17 cellular contexts compared by ENCODE assay signal in the genomic region with DNA sequence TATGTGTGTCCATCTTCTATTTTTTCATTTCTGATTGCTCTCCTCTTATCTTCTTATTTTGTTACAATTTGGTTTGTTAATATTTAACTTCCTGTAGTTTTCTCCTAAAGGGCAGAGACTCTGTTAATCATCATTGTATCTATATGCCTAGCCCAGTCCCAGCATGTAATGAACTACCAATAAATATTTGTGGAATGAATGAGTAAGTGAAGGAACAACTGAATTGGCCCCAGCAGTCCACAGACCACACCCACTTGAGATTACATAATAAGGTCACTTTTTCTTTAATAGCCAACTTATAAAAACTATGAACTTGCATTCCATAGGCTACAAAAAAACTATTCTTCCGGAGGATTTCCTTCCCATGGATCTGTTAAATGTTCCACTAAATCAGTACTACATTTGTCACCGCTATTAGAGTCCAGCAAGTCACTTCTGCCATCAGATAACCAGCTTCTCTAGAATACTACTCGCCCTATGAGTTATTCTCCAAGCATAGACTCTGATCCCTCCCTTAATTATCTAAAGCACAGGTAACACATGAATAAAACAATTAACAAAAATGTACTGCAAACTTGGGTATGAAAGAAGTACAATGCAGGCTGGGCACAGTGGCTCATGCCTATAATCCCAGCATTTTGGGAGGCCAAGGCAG. TPM values are rescaled to one million over a fixed set of nuclear protein-coding genes. Genes with fewer than 3 reads are reported as not detected.
DNase-seq lines count a peak whose midpoint lies in the region; ATAC-seq, FAIRE-seq and TF ChIP-seq lines count a peak whose summit lies in the region.
"Had no signal": no experiment of that assay in that cellular context is flagged by ENCODE, and none has a peak within 500 bp of the region (broad histone marks: within the 10 kb centered on the region; RNA-seq: fewer than 3 reads in every experiment).

No MANE protein-coding gene starts in this region.

- BruUV-seq in HepG2 (replicated peaks; lab: Mats Ljungman, UMichigan), result no TSS peak

- FAIRE-seq in HepG2 (lab: Jason Lieb, UNC), result no peak

- H3K4me1 Mint-ChIP-seq in T-cell, result no peaks in the 10 kb centered on the region
- H3K4me1 Mint-ChIP-seq: activated CD4-positive, alpha-beta T cell treated with anti-CD3 and anti-CD28 coated beads, Interleukin-2, amount 10 ng/mL, durations not matched to agents 7 days and 5 days; memory B cell; nephron progenitor cell had no signal

- H3K4me2 ChIP-seq in HepG2 (ENCODE audit: low read depth, low read length), result no peak overlapping the region

- H3K4me1 ChIP-seq in HepG2 (ENCODE audit: insufficient read depth, low read length), result no peaks in the 10 kb centered on the region

- CTCF ChIA-PET in HepG2 (lab: Yijun Ruan, JAX; ENCODE audit: low intra/inter-chr PET ratio, low total read pairs) (no interaction called here), T-cell (lab: Charles Lee) (no interaction called here)

- no peak overlapping the region for H3K4me3 ChIP-seq in HepG2 (replicated peaks in 1 of 3; ENCODE audit: insufficient read depth in 1 of 3, low read depth in 2 of 3, low read length in 3 of 3)

- DNase-seq in Caki2 (ENCODE audit: low read depth), result peak; percentile 81
- DNase-seq in M059J (ENCODE audit: low read depth), result peak; percentile 20
- DNase-seq in epithelial cell of prostate (ENCODE audit: low read depth, low spot score), result peak; percentile 79
- DNase-seq in HepG2 (ENCODE audit: low spot score), result peak; percentile 12
- no peak for DNase-seq in NCI-H446 (lab: John Stamatoyannopoulos, UW)
- DNase-seq in NCI-H128 (lab: John Stamatoyannopoulos, UW; ENCODE audit: unreplicated experiment), result no peak
- DNase-seq in T-cell, result no peak
- DNase-seq: activated CD4-positive, alpha-beta T cell treated with anti-CD3 and anti-CD28 coated beads, Interleukin-2, amount 10 ng/mL, durations not matched to agents 7 days and 5 days; effector CD8-positive, alpha-beta T cell; NCI-H1092; nephron progenitor cell; substantia nigra had no signal

- H3K27me3 ChIP-seq in HepG2 (ENCODE audit: control insufficient read depth in 1 of 2, insufficient read depth in 2 of 2, low read length in 2 of 2), result no peaks in the 10 kb centered on the region

- POLR2A ChIA-PET in HepG2 (lab: Yijun Ruan, JAX) (no interaction called here), T-cell (lab: Charles Lee) (no interaction called here)

- H3K9ac ChIP-seq in HepG2 (ENCODE audit: insufficient read depth, low read depth, low read length), result no peak overlapping the region

- intact Hi-C loops in HepG2 (cut with micrococcal nuclease; ENCODE audit: unreplicated experiment), result no loop called here

- H2AFZ ChIP-seq in HepG2 (ENCODE audit: low read length), result no peak overlapping the region

- no peak for TF ChIP-seq RAD21 in HepG2 (CRISPR knock-in tag; IDR thresholded peaks at IDR 0.05)

- H3K9me3 Mint-ChIP-seq in T-cell, result no peaks in the 10 kb centered on the region
- H3K9me3 Mint-ChIP-seq: activated CD4-positive, alpha-beta T cell treated with anti-CD3 and anti-CD28 coated beads, Interleukin-2, amount 10 ng/mL, durations not matched to agents 7 days and 5 days; memory B cell; nephron progenitor cell had no signal

- no peak for TF ChIP-seq EP300 in HepG2 (IDR thresholded peaks at IDR 0.05; ENCODE audit: low read depth in 2 of 2, low read length in 2 of 2)
- TF ChIP-seq EP300 in HepG2 (CRISPR knock-in tag; IDR thresholded peaks at IDR 0.05; ENCODE audit: borderline replicate concordance), result no peak

- H3K4me3 Mint-ChIP-seq in T-cell, result no peak overlapping the region
- H3K4me3 Mint-ChIP-seq: activated CD4-positive, alpha-beta T cell treated with anti-CD3 and anti-CD28 coated beads, Interleukin-2, amount 10 ng/mL, durations not matched to agents 7 days and 5 days; activated naive CD8-positive, alpha-beta T cell; memory B cell; nephron progenitor cell had no signal

- 25% methylated on average over 3 of the region's 3 CpGs for WGBS in HepG2 (ENCODE audit: low lambda C conversion rate)

- no peak for TF ChIP-seq CTCF in HepG2 (CRISPR knock-in tag; IDR thresholded peaks at IDR 0.05)

- peaks cover 7 to 10% of the 10 kb centered on the region in 2 donors for H3K27me3 Mint-ChIP-seq in T-cell

- no peaks in the 10 kb centered on the region for H3K36me3 Mint-ChIP-seq in T-cell
- H3K36me3 Mint-ChIP-seq: activated naive CD8-positive, alpha-beta T cell; memory B cell had no signal

- no peak overlapping the region for H3K27ac Mint-ChIP-seq in T-cell
- H3K27ac Mint-ChIP-seq: activated CD4-positive, alpha-beta T cell treated with anti-CD3 and anti-CD28 coated beads, Interleukin-2, amount 10 ng/mL, durations not matched to agents 7 days and 5 days; activated naive CD8-positive, alpha-beta T cell; memory B cell; nephron progenitor cell had no signal

- peak overlapping the region; percentile 85 for H3K27ac ChIP-seq in epithelial cell of prostate
- H3K27ac ChIP-seq in HepG2 (ENCODE audit: extremely low read length, insufficient read depth, low read length), result no peak overlapping the region
- H3K27ac ChIP-seq: C4-2B had no signal

- ATAC-seq in HepG2, result no peak
- ATAC-seq in T-cell (replicated peaks in 1 of 4), result no peak
- ATAC-seq in GM21526 (IDR thresholded peaks at IDR 0.05; ENCODE audit: low FRiP score, unreplicated experiment), result no peak
- ATAC-seq: HCT116 had no signal

- H3K79me2 ChIP-seq in HepG2 (ENCODE audit: insufficient read depth, low read length), result no peaks in the 10 kb centered on the region

- TF ChIP-seq POLR2A in HepG2 (IDR thresholded peaks at IDR 0.05; ENCODE audit: insufficient read depth in 1 of 2, low read depth in 2 of 2, low read length in 2 of 2), result no peak

- H4K20me1 ChIP-seq in HepG2 (ENCODE audit: insufficient read depth, low read length), result no peaks in the 10 kb centered on the region

- no peaks in the 10 kb centered on the region for H3K9me3 ChIP-seq in HepG2 (ENCODE audit: low read length)

- H3K36me3 ChIP-seq in HepG2 (replicated peaks in 1 of 2; ENCODE audit: control insufficient read depth in 1 of 2, insufficient read depth in 2 of 2, low read length in 2 of 2), result no peaks in the 10 kb centered on the region

- in situ Hi-C loops in Caki2 (cut with HindIII; ENCODE audit: low pct_unique_long_range_greater_than_20kb, low sequenced_read_pairs), result no loop called here
- in situ Hi-C loops in HepG2 (cut with HindIII; ENCODE audit: extremely low pct_ligation_motif_present, low pct_unique_long_range_greater_than_20kb), result no loop called here

TF ChIP-seq in HepG2, 621 proteins besides CTCF, POLR2A, EP300 and RAD21:
- TF ChIP-seq DNMT3B (CRISPR knock-in tag; conservative IDR thresholded peaks at IDR 0.05) (no peak), ZNF577 (CRISPR knock-in tag; IDR thresholded peaks at IDR 0.05; ENCODE audit: borderline replicate concordance, low read depth) (no peak), EEA1 (CRISPR knock-in tag; IDR thresholded peaks at IDR 0.05; ENCODE audit: borderline replicate concordance) (no peak), ZNF772 (CRISPR knock-in tag; IDR thresholded peaks at IDR 0.05) (no peak), TEAD3 (CRISPR knock-in tag; optimal IDR thresholded peaks at IDR 0.05; ENCODE audit: borderline replicate concordance) (no peak), ATF1 (CRISPR knock-in tag; IDR thresholded peaks at IDR 0.05) (no peak), ONECUT2 (CRISPR knock-in tag; IDR thresholded peaks at IDR 0.05) (no peak)
- TF ChIP-seq, protein P1, sequence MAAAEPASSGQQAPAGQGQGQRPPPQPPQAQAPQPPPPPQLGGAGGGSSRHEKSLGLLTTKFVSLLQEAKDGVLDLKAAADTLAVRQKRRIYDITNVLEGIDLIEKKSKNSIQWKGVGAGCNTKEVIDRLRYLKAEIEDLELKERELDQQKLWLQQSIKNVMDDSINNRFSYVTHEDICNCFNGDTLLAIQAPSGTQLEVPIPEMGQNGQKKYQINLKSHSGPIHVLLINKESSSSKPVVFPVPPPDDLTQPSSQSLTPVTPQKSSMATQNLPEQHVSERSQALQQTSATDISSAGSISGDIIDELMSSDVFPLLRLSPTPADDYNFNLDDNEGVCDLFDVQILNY (CRISPR knock-in tag; conservative IDR thresholded peaks at IDR 0.05), result no peak

RNA-seq across cellular contexts. Expression of a gene that starts 27.5 kb away (rescaled TPM):
- 99.7 and 122 TPM in 2 replicates for total RNA-seq in Caki2 (2014; rRNA removed; shearing (Covaris generic); ENCODE audit: low replicate concordance)
- 150 and 188 TPM in 2 replicates for total RNA-seq in M059J (2014; rRNA removed; shearing (Covaris generic))
- 123 and 199 TPM in 2 replicates for total RNA-seq in HepG2 (2016; rRNA removed; fragmentation: Illumina TruSeq; extraction: Trizol)
- 12.5 and 18.3 TPM in 2 replicates for total RNA-seq in HepG2 (2016; cell fraction: cytosol; rRNA removed; fragmentation: Illumina TruSeq; extraction: Trizol; ENCODE audit: low read depth)
- total RNA-seq in HepG2 (2016; cell fraction: insoluble cytoplasmic fraction; rRNA removed; fragmentation: Illumina TruSeq; extraction: Trizol), result 120 and 193 TPM in 2 replicates
- 36.3 and 37.6 TPM in 2 replicates for total RNA-seq in HepG2 (2016; cell fraction: membrane; rRNA removed; fragmentation: Illumina TruSeq; extraction: Trizol)
- total RNA-seq in HepG2 (2016; cell fraction: nucleus; rRNA removed; fragmentation: Illumina TruSeq; extraction: Trizol), result 104 and 105 TPM in 2 replicates
- 23.6 and 26.7 TPM in 2 replicates for polyA plus RNA-seq in HepG2 (2011; rRNA removed)
- 15.8 and 21.4 TPM in 2 replicates for polyA plus RNA-seq in HepG2 (2011; cell fraction: cytosol; rRNA removed)
- 15.7 and 22.1 TPM in 2 replicates for polyA plus RNA-seq in HepG2 (2011; cell fraction: nucleus; rRNA removed)
- 32.9 and 35.1 TPM in 2 replicates for polyA plus RNA-seq in HepG2 (2012)
- polyA plus RNA-seq in HepG2 (2016; cell fraction: cytosol; fragmentation: Illumina TruSeq; extraction: Trizol; ENCODE audit: low read depth), result 4.2 and 4.5 TPM in 2 replicates
- polyA plus RNA-seq in HepG2 (2016; cell fraction: insoluble cytoplasmic fraction; fragmentation: Illumina TruSeq; extraction: Trizol; ENCODE audit: low read depth), result 76.4 and 89.4 TPM in 2 replicates
- polyA plus RNA-seq in HepG2 (2016; cell fraction: membrane; fragmentation: Illumina TruSeq; extraction: Trizol; ENCODE audit: low read depth), result 11.3 and 11.6 TPM in 2 replicates
- 50.1 and 51.5 TPM in 2 replicates for polyA plus RNA-seq in HepG2 (2016; cell fraction: nucleus; fragmentation: Illumina TruSeq; extraction: Trizol; ENCODE audit: insufficient read depth, low read depth)
- polyA minus RNA-seq in HepG2 (2011; rRNA and poly(A)+ RNA removed; ENCODE audit: low replicate concordance), result 94.2 and 347 TPM in 2 replicates
- polyA minus RNA-seq in HepG2 (2011; cell fraction: cytosol; rRNA and poly(A)+ RNA removed), result 77.6 and 113 TPM in 2 replicates
- 126 and 154 TPM in 2 replicates for polyA minus RNA-seq in HepG2 (2011; cell fraction: nucleus; rRNA and poly(A)+ RNA removed)
- 10 to 100 TPM; 66.3 to 79.0 (median 67.8) TPM for total RNA-seq in T-cell

Comparison
In these comparisons a context has a peak if more than half of its experiments do, and no peak if none do; other contexts are left out.
1. DNase-seq: peak in Caki2 (single experiment), M059J (single experiment), epithelial cell of prostate (single experiment) and HepG2 (single experiment); none in NCI-H446 (0 of 2), NCI-H128 (single experiment) and T-cell (0 of 34).